17 cellular contexts compared by ENCODE assay signal in the genomic region with DNA sequence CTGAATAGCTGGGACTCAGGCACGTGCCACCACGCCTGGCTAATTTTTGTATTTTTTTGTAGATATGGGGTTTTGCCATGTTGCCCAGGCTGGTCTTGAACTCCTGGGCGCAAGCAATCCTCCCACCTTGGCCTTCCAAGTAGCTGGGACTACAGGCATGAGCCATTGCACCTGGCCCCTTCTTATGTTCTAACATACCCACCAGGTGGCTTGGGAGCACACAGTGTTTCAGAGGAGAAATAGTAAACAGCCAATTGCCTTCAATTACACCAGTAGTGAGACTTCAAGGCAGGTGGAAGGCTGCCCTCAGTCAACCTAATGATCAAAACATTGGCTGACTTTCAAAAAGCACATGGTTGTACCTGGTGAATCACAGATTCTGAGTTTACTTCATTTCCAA.
DNase-seq lines count a peak whose midpoint lies in the region; FAIRE-seq and TF ChIP-seq lines count a peak whose summit lies in the region.
"Had no signal": no experiment of that assay in that cellular context is flagged by ENCODE, and none has a peak within 500 bp of the region (broad histone marks: within the 10 kb centered on the region; RNA-seq: fewer than 3 reads in every experiment).

No MANE protein-coding gene starts in this region.

- H3K79me2 ChIP-seq in Karpas-422 (ENCODE audit: low read length) = no peaks in the 10 kb centered on the region

- H4K20me1 ChIP-seq in Karpas-422 (ENCODE audit: insufficient read depth, low read depth, low read length) = no peaks in the 10 kb centered on the region
- H4K20me1 ChIP-seq: BLaER1 had no signal

- no peak for FAIRE-seq in GM19239 (lab: Jason Lieb, UNC)
- FAIRE-seq: RCC 7860, TTC549 had no signal

- H3K9ac ChIP-seq in Karpas-422 (ENCODE audit: low read length) = no peak overlapping the region
- H3K9ac ChIP-seq: BLaER1 had no signal

- DNase-seq in DMS153 (lab: John Stamatoyannopoulos, UW) = peak; percentile 1
- no peak for DNase-seq in DMS153 treated with DMSO at 0.1 percent for 48 hours (lab: John Stamatoyannopoulos, UW; ENCODE audit: unreplicated experiment)
- DNase-seq in COR-L47 (lab: John Stamatoyannopoulos, UW) = peak; percentile 73
- DNase-seq in NCI-H2029 treated with DMSO at 0.1 percent for 48 hours (lab: John Stamatoyannopoulos, UW) = peak; percentile 8
- DNase-seq in stimulated activated CD4-positive, alpha-beta T cell treated with anti-CD3 and anti-CD28 coated beads, Interleukin-2, amount 100 ng/mL, for 24 hours = no peak
- DNase-seq in GM19239 (ENCODE audit: insufficient read length, low spot score) = no peak
- DNase-seq in Karpas-422 = no peak
- DNase-seq: CD8-positive, alpha-beta memory T cell; HCEC 1CT; NCI-H524 treated with DMSO at 0.1 percent for 48 hours; SHP77 treated with DMSO at 0.1 percent for 48 hours; T-helper 17 cell had no signal

- H3K36me3 ChIP-seq in Karpas-422 (ENCODE audit: insufficient read depth, low read length) = no peaks in the 10 kb centered on the region
- H3K36me3 ChIP-seq: BLaER1 had no signal

- no peaks in the 10 kb centered on the region for H3K9me3 ChIP-seq in Karpas-422 (ENCODE audit: low read length)
- H3K9me3 ChIP-seq: BLaER1 had no signal

- H3K9me2 ChIP-seq in Karpas-422 (replicated peaks; ENCODE audit: insufficient read depth, low read length) = no peaks in the 10 kb centered on the region

- H3K27ac ChIP-seq in VCaP (peak overlapping the region; percentile 68), Karpas-422 (ENCODE audit: low read length) (no peak overlapping the region)
- H3K27ac ChIP-seq: 22Rv1, BLaER1 had no signal

- TF ChIP-seq CTCF in VCaP (conservative IDR thresholded peaks at IDR 0.05) = no peak

- no peak overlapping the region for H2AFZ ChIP-seq in Karpas-422 (ENCODE audit: low read length)

- no peaks in the 10 kb centered on the region for H3K4me1 ChIP-seq in Karpas-422 (ENCODE audit: low read length)
- H3K4me1 ChIP-seq: BLaER1 had no signal

- no peaks in the 10 kb centered on the region for H3K27me3 ChIP-seq in Karpas-422 (ENCODE audit: low read length)
- H3K27me3 ChIP-seq: BLaER1 had no signal

- no peak overlapping the region for H3K4me3 ChIP-seq in Karpas-422 (ENCODE audit: low read length)
- H3K4me3 ChIP-seq: BLaER1 had no signal

- no peak overlapping the region for H3K4me2 ChIP-seq in Karpas-422 (ENCODE audit: low read depth, low read length, poor library complexity, severe bottlenecking)
- H3K4me2 ChIP-seq: BLaER1 had no signal

Comparison
In these comparisons a context has a peak if more than half of its experiments do, and no peak if none do; other contexts are left out.
1. DNase-seq: peak in DMS153 (single experiment), COR-L47 (single experiment) and NCI-H2029 treated with DMSO at 0.1 percent for 48 hours (single experiment); none in DMS153 treated with DMSO at 0.1 percent for 48 hours (single experiment), stimulated activated CD4-positive, alpha-beta T cell treated with anti-CD3 and anti-CD28 coated beads, Interleukin-2, amount 100 ng/mL, for 24 hours (0 of 2), GM19239 (single experiment) and Karpas-422 (single experiment).